23 cellular contexts compared by ENCODE assay signal in genomic region chr3:144403040-144403457, GRCh38.
DNase-seq lines count a peak whose midpoint lies in the region; ATAC-seq and TF ChIP-seq lines count a peak whose summit lies in the region.
"Had no signal": no experiment of that assay in that cellular context is flagged by ENCODE, and none has a peak within 500 bp of the region (broad histone marks: within the 10 kb centered on the region; RNA-seq: fewer than 3 reads in every experiment).

No MANE protein-coding gene starts in this region.

- H3K27me3 Mint-ChIP-seq in Calu3 (ENCODE audit: unreplicated experiment): no peaks in the 10 kb centered on the region
- H3K27me3 Mint-ChIP-seq in activated naive CD8-positive, alpha-beta T cell treated with anti-CD3 and anti-CD28 coated beads for 36 hours: no peaks in the 10 kb centered on the region
- H3K27me3 Mint-ChIP-seq: activated B cell treated with CpG ODN at 0.5 μM for 24 hours; dendritic cell treated with granulocyte-macrophage colony-stimulating factor and Interleukin-4, amounts not matched to agents 40 ng/mL and 50 ng/mL, for 4 days; progenitor cell of endocrine pancreas had no signal

- no peak for TF ChIP-seq CTCF in BJ (IDR thresholded peaks at IDR 0.05; ENCODE audit: insufficient read depth, low read depth, low read length)
- TF ChIP-seq CTCF in Calu3 (IDR thresholded peaks at IDR 0.05; ENCODE audit: unreplicated experiment): no peak

- no peaks in the 10 kb centered on the region for H3K27me3 ChIP-seq in BJ (ENCODE audit: control insufficient read depth, insufficient read depth, low read length)
- H3K27me3 ChIP-seq: left lung had no signal

- POLR2A ChIA-PET in BJ (lab: Charles Lee): no interaction called here

- no peaks in the 10 kb centered on the region for H3K4me1 Mint-ChIP-seq in Calu3 (ENCODE audit: low read depth, unreplicated experiment)
- no peaks in the 10 kb centered on the region for H3K4me1 Mint-ChIP-seq in activated naive CD8-positive, alpha-beta T cell treated with anti-CD3 and anti-CD28 coated beads for 36 hours
- H3K4me1 Mint-ChIP-seq: activated B cell treated with CpG ODN at 0.5 μM for 24 hours; CD4-positive, alpha-beta memory T cell; neural crest cell had no signal

- peaks cover 3% of the 10 kb centered on the region for H3K9me3 Mint-ChIP-seq in Calu3 (ENCODE audit: low read depth, unreplicated experiment)
- peaks cover 12% of the 10 kb centered on the region for H3K9me3 Mint-ChIP-seq in activated naive CD8-positive, alpha-beta T cell treated with anti-CD3 and anti-CD28 coated beads for 36 hours

- intact Hi-C loops in Calu3 (cut with micrococcal nuclease; ENCODE audit: unreplicated experiment): no loop called here

- CTCF ChIA-PET in BJ (lab: Yijun Ruan, JAX) (no interaction called here), Calu3 (lab: Charles Lee) (no interaction called here)

- no peak for ATAC-seq in HG02678 (IDR thresholded peaks at IDR 0.05; ENCODE audit: unreplicated experiment)
- ATAC-seq: activated CD8-positive, alpha-beta T cell treated with anti-CD3 and anti-CD28 coated beads, Interleukin-2, amount 10 ng/mL, durations not matched to agents 7 days and 5 days; activated T-cell treated with anti-CD3 and anti-CD28 coated beads, Interleukin-2, amount 50 U/mL, for 4 hours; left lung; mucosa of descending colon had no signal

- DNase-seq in BJ (ENCODE audit: low read depth): peak; percentile 10
- DNase-seq in M059J (ENCODE audit: low read depth): peak; percentile 6
- peak; percentile 5 for DNase-seq in amniotic stem cell (lab: John Stamatoyannopoulos, UW)
- peak; percentile 1 for DNase-seq in glomerular visceral epithelial cell (ENCODE audit: extremely low spot score)
- DNase-seq in midbrain (lab: John Stamatoyannopoulos, UW): no peak
- no peak for DNase-seq in Calu3
- DNase-seq in activated naive CD8-positive, alpha-beta T cell treated with anti-CD3 and anti-CD28 coated beads for 36 hours: no peak
- DNase-seq: activated B cell treated with CpG ODN at 0.5 μM for 24 hours; activated CD8-positive, alpha-beta T cell treated with anti-CD3 and anti-CD28 coated beads, Interleukin-2, amount 10 ng/mL, durations not matched to agents 7 days and 5 days; activated naive CD4-positive, alpha-beta T cell treated with anti-CD3 and anti-CD28 coated beads, Interleukin-2, amount 50 U/mL, for 16 hours; activated T-cell treated with anti-CD3 and anti-CD28 coated beads, Interleukin-2, amount 50 U/mL, for 4 hours; CD4-positive, alpha-beta memory T cell; left lung; mucosa of descending colon; NCI-H1930; SHP77; small intestine; stimulated activated CD4-positive, alpha-beta T cell treated with anti-CD3 and anti-CD28 coated beads, Interleukin-4, amount 100 ng/mL, for 4 hours had no signal

- no peak overlapping the region for H3K4me3 Mint-ChIP-seq in Calu3 (ENCODE audit: low read depth, unreplicated experiment)
- no peak overlapping the region for H3K4me3 Mint-ChIP-seq in activated naive CD8-positive, alpha-beta T cell treated with anti-CD3 and anti-CD28 coated beads for 36 hours
- H3K4me3 Mint-ChIP-seq: activated B cell treated with CpG ODN at 0.5 μM for 24 hours; activated CD8-positive, alpha-beta T cell treated with anti-CD3 and anti-CD28 coated beads, Interleukin-2, amount 10 ng/mL, durations not matched to agents 7 days and 5 days; activated T-cell treated with anti-CD3 and anti-CD28 coated beads, Interleukin-2, amount 50 U/mL, for 4 hours; brain; CD4-positive, alpha-beta memory T cell; dendritic cell treated with granulocyte-macrophage colony-stimulating factor and Interleukin-4, amounts not matched to agents 40 ng/mL and 50 ng/mL, for 4 days; neural crest cell had no signal

- H3K36me3 Mint-ChIP-seq in Calu3 (ENCODE audit: insufficient read depth, unreplicated experiment): no peaks in the 10 kb centered on the region
- H3K36me3 Mint-ChIP-seq in activated naive CD8-positive, alpha-beta T cell treated with anti-CD3 and anti-CD28 coated beads for 36 hours: peaks cover 2% of the 10 kb centered on the region
- H3K36me3 Mint-ChIP-seq: CD4-positive, alpha-beta memory T cell had no signal

- BruUV-seq in Calu3 (replicated peaks; lab: Mats Ljungman, UMichigan): no TSS peak

- H3K4me3 ChIP-seq in BJ (ENCODE audit: low read depth, low read length): no peak overlapping the region
- H3K4me3 ChIP-seq: left lung, mucosa of descending colon had no signal

- no peak overlapping the region for H3K27ac Mint-ChIP-seq in Calu3 (ENCODE audit: unreplicated experiment)
- no peak overlapping the region for H3K27ac Mint-ChIP-seq in activated naive CD8-positive, alpha-beta T cell treated with anti-CD3 and anti-CD28 coated beads for 36 hours
- H3K27ac Mint-ChIP-seq: activated B cell treated with CpG ODN at 0.5 μM for 24 hours; activated CD8-positive, alpha-beta T cell treated with anti-CD3 and anti-CD28 coated beads, Interleukin-2, amount 10 ng/mL, durations not matched to agents 7 days and 5 days; brain; CD4-positive, alpha-beta memory T cell; dendritic cell treated with granulocyte-macrophage colony-stimulating factor and Interleukin-4, amounts not matched to agents 40 ng/mL and 50 ng/mL, for 4 days; progenitor cell of endocrine pancreas had no signal

- H3K36me3 ChIP-seq in BJ (ENCODE audit: control insufficient read depth, insufficient read depth, low read length): no peaks in the 10 kb centered on the region
- H3K36me3 ChIP-seq: left lung had no signal

Comparison
In these comparisons a context has a peak if more than half of its experiments do, and no peak if none do; other contexts are left out.
1. DNase-seq: peak in BJ (single experiment), M059J (single experiment), amniotic stem cell (single experiment) and glomerular visceral epithelial cell (single experiment); none in midbrain (single experiment), Calu3 (single experiment) and activated naive CD8-positive, alpha-beta T cell treated with anti-CD3 and anti-CD28 coated beads for 36 hours (single experiment).